ENCODE assay signal across 19 cellular contexts in genomic region chr17:64575431-64575830, GRCh38.
"Had no signal": no experiment of that assay in that cellular context is flagged by ENCODE, and none has a peak within 500 bp of the region (broad histone marks: within the 10 kb centered on the region; RNA-seq: fewer than 3 reads in every experiment).

No MANE protein-coding gene starts in this region.

- ATAC-seq: heart left ventricle; left ventricle myocardium superior; natural killer cell; stimulated activated naive B cell treated with anti-CD40 and anti-IgM and Interleukin-4, amounts not matched to agents 10 μg/mL and 1 μg/mL and 100 μg/mL, for 72 hours had no signal

- H3K27me3 Mint-ChIP-seq: activated naive CD8-positive, alpha-beta T cell treated with anti-CD3 and anti-CD28 coated beads for 36 hours; activated T-cell treated with anti-CD3 and anti-CD28 coated beads, Interleukin-2, amount 50 U/mL, for 24 hours; progenitor cell of endocrine pancreas; stimulated activated naive B cell treated with anti-CD40 and anti-IgM and Interleukin-4, amounts not matched to agents 10 μg/mL and 1 μg/mL and 100 μg/mL, for 72 hours had no signal

- H3K36me3 Mint-ChIP-seq: natural killer cell had no signal

- H3K4me3 ChIP-seq: heart left ventricle, sigmoid colon, smooth muscle cell, transverse colon had no signal

- DNase-seq: activated CD4-positive, alpha-beta T cell treated with anti-CD3 and anti-CD28 coated beads for 1 hour; activated naive CD4-positive, alpha-beta T cell treated with Interleukin-2 at 50 U/mL for 16 hours; activated naive CD8-positive, alpha-beta T cell treated with anti-CD3 and anti-CD28 coated beads for 36 hours; activated T-cell treated with anti-CD3 and anti-CD28 coated beads, Interleukin-2, amount 50 U/mL, for 24 hours; amygdala; erythroblast; heart left ventricle; left ventricle myocardium superior; mammary epithelial cell; midbrain; natural killer cell; retina; sigmoid colon; stimulated activated CD4-positive, alpha-beta T cell treated with anti-CD3 and anti-CD28 coated beads, Interleukin-15, amount 100 ng/mL, for 24 hours; stimulated activated naive B cell treated with anti-CD40 and anti-IgM and Interleukin-4, amounts not matched to agents 10 μg/mL and 1 μg/mL and 100 μg/mL, for 72 hours; transverse colon; WERI-Rb-1 had no signal

- H3K4me3 Mint-ChIP-seq: activated naive CD8-positive, alpha-beta T cell treated with anti-CD3 and anti-CD28 coated beads for 36 hours; activated T-cell treated with anti-CD3 and anti-CD28 coated beads, Interleukin-2, amount 50 U/mL, for 24 hours; natural killer cell; stimulated activated naive B cell treated with anti-CD40 and anti-IgM and Interleukin-4, amounts not matched to agents 10 μg/mL and 1 μg/mL and 100 μg/mL, for 72 hours had no signal

- H3K9me3 Mint-ChIP-seq: activated naive CD8-positive, alpha-beta T cell treated with anti-CD3 and anti-CD28 coated beads for 36 hours; activated T-cell treated with anti-CD3 and anti-CD28 coated beads, Interleukin-2, amount 50 U/mL, for 24 hours; natural killer cell; stimulated activated naive B cell treated with anti-CD40 and anti-IgM and Interleukin-4, amounts not matched to agents 10 μg/mL and 1 μg/mL and 100 μg/mL, for 72 hours had no signal

- H3K27me3 ChIP-seq: heart left ventricle, sigmoid colon, transverse colon had no signal

- H3K9me3 ChIP-seq: heart left ventricle, sigmoid colon, transverse colon had no signal

- H3K4me1 Mint-ChIP-seq: stimulated activated naive B cell treated with anti-CD40 and anti-IgM and Interleukin-4, amounts not matched to agents 10 μg/mL and 1 μg/mL and 100 μg/mL, for 72 hours had no signal

- H3K27ac Mint-ChIP-seq: activated naive CD8-positive, alpha-beta T cell treated with anti-CD3 and anti-CD28 coated beads for 36 hours; progenitor cell of endocrine pancreas; stimulated activated naive B cell treated with anti-CD40 and anti-IgM and Interleukin-4, amounts not matched to agents 10 μg/mL and 1 μg/mL and 100 μg/mL, for 72 hours had no signal
